35 cellular contexts compared by ENCODE assay signal in the genomic region with DNA sequence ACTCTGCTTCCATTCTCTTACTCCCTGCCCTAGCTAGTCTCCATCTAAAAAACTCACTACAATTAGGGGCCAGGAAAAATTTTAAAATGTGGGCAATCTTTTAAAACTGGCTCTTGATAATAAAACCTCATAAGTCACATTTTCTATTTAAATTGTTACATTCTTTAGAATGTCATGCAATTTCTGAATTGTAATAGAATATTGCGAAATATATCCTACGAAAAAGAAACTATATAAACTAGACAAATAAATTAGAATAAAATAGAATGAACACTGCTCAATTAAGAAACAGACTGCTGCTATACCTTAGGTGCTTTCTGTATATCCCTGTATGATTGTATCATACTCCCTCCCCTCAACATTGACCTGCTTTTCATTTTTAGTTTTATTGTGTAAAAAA.
DNase-seq lines count a peak whose midpoint lies in the region; ATAC-seq, FAIRE-seq and TF ChIP-seq lines count a peak whose summit lies in the region.
"Had no signal": no experiment of that assay in that cellular context is flagged by ENCODE, and none has a peak within 500 bp of the region (broad histone marks: within the 10 kb centered on the region; RNA-seq: fewer than 3 reads in every experiment).

No MANE protein-coding gene starts in this region.

- H3K4ac ChIP-seq in IMR-90 (ENCODE audit: low read depth, low read length): no peak overlapping the region
- no peak overlapping the region for H3K4ac ChIP-seq in H1 (replicated peaks; ENCODE audit: insufficient read length, low read depth, low read length)

- H3K9me3 ChIP-seq in IMR-90 (ENCODE audit: control insufficient read depth, insufficient read depth, low read length) (no peaks in the 10 kb centered on the region), K562 (replicated peaks; ENCODE audit: control insufficient read depth, insufficient read depth, low read depth, low read length) (no peaks in the 10 kb centered on the region), H1 (ENCODE audit: insufficient read depth in 2 of 2, low read depth in 1 of 2, low read length in 1 of 2) (no peaks in the 10 kb centered on the region)
- H3K9me3 ChIP-seq: A549; BE2C; BLaER1; BLaER1 treated with 17β-estradiol and CSF1 and Interleukin-3, amounts not matched to agents 10 nM and 100 nM; Caco-2 had no signal

- H3K4me3 Mint-ChIP-seq in endothelial cell (ENCODE audit: unreplicated experiment) (no peak overlapping the region), glutamatergic neuron (ENCODE audit: unreplicated experiment) (no peak overlapping the region)
- H3K4me3 Mint-ChIP-seq: B cell; CD14-positive monocyte; CD4-positive, alpha-beta memory T cell; CD4-positive, alpha-beta T cell; CD4-positive, CD25-positive, alpha-beta regulatory T cell; CD8-positive, alpha-beta memory T cell; CD8-positive, alpha-beta T cell had no signal

- no CpG with 5 or more reads among the region's 2 CpGs for WGBS in IMR-90 (ENCODE audit: extremely low coverage in 2 of 2, insufficient read length in 1 of 2), 2 experiments
- 0% methylated on average over 2 of the region's 2 CpGs for WGBS in K562 (ENCODE audit: insufficient coverage, low coverage, missing lambda C conversion rate)
- 46% methylated on average over 2 of the region's 2 CpGs; no CpG with 5 or more reads in 1 of the 2 experiments for WGBS in H1 (ENCODE audit: extremely low coverage in 1 of 2, insufficient coverage in 1 of 2, insufficient read length in 1 of 2, insufficient replicate concordance in 2 of 2, low coverage in 1 of 2, low lambda C conversion rate in 2 of 2, missing lambda C conversion rate in 1 of 2), 2 experiments

- H3K23me2 ChIP-seq in H1 (ENCODE audit: low read depth, low read length): no peaks in the 10 kb centered on the region

- no peaks in the 10 kb centered on the region for H3K9me1 ChIP-seq in IMR-90 (ENCODE audit: insufficient read depth, low read length)
- no peaks in the 10 kb centered on the region for H3K9me1 ChIP-seq in K562 (ENCODE audit: control insufficient read depth, insufficient read depth, low read length)

- H3K27me3 ChIP-seq in IMR-90 (ENCODE audit: control insufficient read depth, insufficient read depth, low read length) (no peaks in the 10 kb centered on the region), K562 (ENCODE audit: control insufficient read depth in 2 of 2, insufficient read depth in 2 of 2, low read length in 2 of 2) (no peaks in the 10 kb centered on the region), H1 (replicated peaks in 1 of 4; ENCODE audit: control insufficient read depth in 3 of 4, extremely low read depth in 1 of 4, insufficient read depth in 3 of 4, low read length in 3 of 4) (no peaks in the 10 kb centered on the region)
- H3K27me3 ChIP-seq: BE2C; BLaER1; BLaER1 treated with 17β-estradiol and CSF1 and Interleukin-3, amounts not matched to agents 10 nM and 100 nM had no signal

- H3K36me3 ChIP-seq in IMR-90 (ENCODE audit: control insufficient read depth, insufficient read depth, low read length) (no peaks in the 10 kb centered on the region), K562 (ENCODE audit: control insufficient read depth, insufficient read depth, low read length) (no peaks in the 10 kb centered on the region), H1 (ENCODE audit: control insufficient read depth in 2 of 4, insufficient read depth in 4 of 4, low read length in 3 of 4) (no peaks in the 10 kb centered on the region)
- H3K36me3 ChIP-seq: BE2C; BLaER1; BLaER1 treated with 17β-estradiol and CSF1 and Interleukin-3, amounts not matched to agents 10 nM and 100 nM had no signal

- H2BK120ac ChIP-seq in IMR-90 (ENCODE audit: low read depth, low read length) (no peak overlapping the region), H1 (replicated peaks; ENCODE audit: low read depth, low read length) (no peak overlapping the region)

- H4K20me1 ChIP-seq in IMR-90 (ENCODE audit: insufficient read depth, low read length): no peaks in the 10 kb centered on the region
- no peaks in the 10 kb centered on the region for H4K20me1 ChIP-seq in K562 (replicated peaks; ENCODE audit: control insufficient read depth, insufficient read depth, low read length)
- H4K20me1 ChIP-seq in H1 (replicated peaks in 1 of 2; ENCODE audit: control insufficient read depth in 1 of 2, insufficient read depth in 2 of 2, low read length in 2 of 2): no peaks in the 10 kb centered on the region
- H4K20me1 ChIP-seq: BLaER1; BLaER1 treated with 17β-estradiol and CSF1 and Interleukin-3, amounts not matched to agents 10 nM and 100 nM had no signal

- DNase-seq in IMR-90: no peak
- no peak for DNase-seq in K562 (ENCODE audit: extremely low read depth in 1 of 4, low spot score in 3 of 4)
- no peak for DNase-seq in H1 (ENCODE audit: low read depth in 1 of 2, low spot score in 2 of 2)
- DNase-seq in endothelial cell (ENCODE audit: low spot score): no peak
- no peak for DNase-seq in glutamatergic neuron
- DNase-seq: 8988T; ACHN; AML-193; BE2C; C1 segment of cervical spinal cord; Caco-2; Calu3; CD4-positive, alpha-beta memory T cell; CD4-positive, alpha-beta T cell; CD4-positive, CD25-positive, alpha-beta regulatory T cell; CD8-positive, alpha-beta memory T cell; CD8-positive, alpha-beta T cell; COR-L47; DMS 273 treated with DMSO at 0.1 percent for 48 hours; DMS153; DMS53; DMS79; DMS79 treated with DMSO at 0.1 percent for 48 hours; DND-41; EL had no signal

- H3K4me3 ChIP-seq in IMR-90 (ENCODE audit: insufficient read depth, low read depth, low read length) (no peak overlapping the region), K562 (no peak overlapping the region), H1 (ENCODE audit: extremely low read depth in 1 of 4, insufficient read depth in 2 of 4, low read depth in 3 of 4, low read length in 4 of 4) (no peak overlapping the region)
- H3K4me3 ChIP-seq: A549; BLaER1; BLaER1 treated with 17β-estradiol and CSF1 and Interleukin-3, amounts not matched to agents 10 nM and 100 nM had no signal

- H3K79me1 ChIP-seq in IMR-90 (ENCODE audit: low read depth in 1 of 2, low read length in 2 of 2): no peaks in the 10 kb centered on the region
- H3K79me1 ChIP-seq in H1 (ENCODE audit: low read depth, low read length): no peaks in the 10 kb centered on the region

- no peak for TF ChIP-seq RAD21 in IMR-90 (IDR thresholded peaks at IDR 0.05; ENCODE audit: low read length)
- no peak for TF ChIP-seq RAD21 in K562 (CRISPR knock-in tag; conservative IDR thresholded peaks at IDR 0.05 in 1 of 2, IDR thresholded peaks at IDR 0.05 in 1 of 2)
- TF ChIP-seq RAD21 in H1 (IDR thresholded peaks at IDR 0.05 in 1 of 2, conservative IDR thresholded peaks at IDR 0.05 in 1 of 2; ENCODE audit: low read depth in 2 of 2, low read length in 2 of 2): no peak

- H3K36me3 Mint-ChIP-seq in endothelial cell (ENCODE audit: low read depth, unreplicated experiment): no peaks in the 10 kb centered on the region
- H3K36me3 Mint-ChIP-seq in glutamatergic neuron (ENCODE audit: unreplicated experiment): peaks cover under 1% of the 10 kb centered on the region
- H3K36me3 Mint-ChIP-seq: CD14-positive monocyte; CD4-positive, alpha-beta memory T cell; CD4-positive, CD25-positive, alpha-beta regulatory T cell; CD8-positive, alpha-beta T cell had no signal

- H3K9ac ChIP-seq in IMR-90 (ENCODE audit: low read depth, low read length) (no peak overlapping the region), K562 (ENCODE audit: insufficient read depth in 1 of 2, low read depth in 2 of 2, low read length in 2 of 2) (no peak overlapping the region), H1 (replicated peaks in 1 of 4; ENCODE audit: extremely low read depth in 1 of 4, low read depth in 3 of 4, low read length in 3 of 4) (no peak overlapping the region)
- H3K9ac ChIP-seq: BLaER1; BLaER1 treated with 17β-estradiol and CSF1 and Interleukin-3, amounts not matched to agents 10 nM and 100 nM had no signal

- H3K14ac ChIP-seq in IMR-90 (replicated peaks; ENCODE audit: low read depth, low read length) (no peak overlapping the region), H1 (ENCODE audit: insufficient read length) (no peak overlapping the region)

- no peak overlapping the region for H2BK5ac ChIP-seq in IMR-90 (ENCODE audit: low read depth, low read length, poor library complexity, severe bottlenecking)
- H2BK5ac ChIP-seq in H1 (ENCODE audit: low read depth, low read length): no peak overlapping the region

- H3K56ac ChIP-seq in IMR-90 (ENCODE audit: extremely low read depth, insufficient read depth, low read length) (no peak overlapping the region), H1 (replicated peaks; ENCODE audit: insufficient read length, low read depth, low read length) (no peak overlapping the region)

- H2BK20ac ChIP-seq in IMR-90 (ENCODE audit: low read depth, low read length) (no peak overlapping the region), H1 (ENCODE audit: low read length) (no peak overlapping the region)

- no peak for ATAC-seq in IMR-90 (ENCODE audit: low read depth)
- no peak for ATAC-seq in K562
- no peak for ATAC-seq in GM18909 (IDR thresholded peaks at IDR 0.05; ENCODE audit: poor library complexity, unreplicated experiment)
- ATAC-seq: A549; CD8-positive, alpha-beta T cell had no signal

- dilution Hi-C loops in IMR-90 (cut with HindIII; ENCODE audit: low sequenced_read_pairs, unreplicated experiment): no loop called here

- H2BK12ac ChIP-seq in H1 (ENCODE audit: low read depth, low read length): no peak overlapping the region

- H3K27ac Mint-ChIP-seq in endothelial cell (ENCODE audit: unreplicated experiment) (no peak overlapping the region), glutamatergic neuron (ENCODE audit: unreplicated experiment) (no peak overlapping the region)
- H3K27ac Mint-ChIP-seq: B cell; CD14-positive monocyte; CD4-positive, alpha-beta memory T cell; CD4-positive, alpha-beta T cell; CD4-positive, CD25-positive, alpha-beta regulatory T cell; CD8-positive, alpha-beta memory T cell; CD8-positive, alpha-beta T cell had no signal

- BruUV-seq in IMR-90 (replicated peaks; lab: Mats Ljungman, UMichigan): no TSS peak
- no TSS peak for BruUV-seq in K562 (replicated peaks; lab: Mats Ljungman, UMichigan)

- no peak overlapping the region for H2AFZ ChIP-seq in IMR-90 (replicated peaks; ENCODE audit: low read length, poor library complexity)
- no peak overlapping the region for H2AFZ ChIP-seq in K562 (ENCODE audit: low read depth, low read length)
- H2AFZ ChIP-seq in H1 (ENCODE audit: low read length): no peak overlapping the region

- H3K79me2 ChIP-seq in K562 (ENCODE audit: control insufficient read depth, insufficient read depth, low read length): no peaks in the 10 kb centered on the region
- H3K79me2 ChIP-seq in H1 (ENCODE audit: control insufficient read depth in 1 of 2, insufficient read depth in 2 of 2, low read length in 2 of 2): no peaks in the 10 kb centered on the region

- H3K4me1 ChIP-seq in IMR-90 (ENCODE audit: control insufficient read depth, insufficient read depth, low read length): no peaks in the 10 kb centered on the region
- H3K4me1 ChIP-seq in K562 (replicated peaks in 1 of 2; ENCODE audit: control insufficient read depth in 2 of 2, insufficient read depth in 2 of 2, low read length in 2 of 2): no peaks in the 10 kb centered on the region
- no peaks in the 10 kb centered on the region for H3K4me1 ChIP-seq in H1 (replicated peaks in 1 of 4; ENCODE audit: control insufficient read depth in 3 of 4, insufficient read depth in 4 of 4, low read length in 3 of 4)
- H3K4me1 ChIP-seq: A549; BE2C; BLaER1; BLaER1 treated with 17β-estradiol and CSF1 and Interleukin-3, amounts not matched to agents 10 nM and 100 nM; Caco-2 had no signal

- H2BK15ac ChIP-seq in IMR-90 (ENCODE audit: low read depth, low read length) (no peak overlapping the region), H1 (ENCODE audit: low read length) (no peak overlapping the region)

- H2AK9ac ChIP-seq in IMR-90 (replicated peaks; ENCODE audit: low read depth, low read length, poor library complexity): no peak overlapping the region

- H3K27me3 Mint-ChIP-seq in endothelial cell (ENCODE audit: unreplicated experiment) (no peaks in the 10 kb centered on the region), glutamatergic neuron (ENCODE audit: unreplicated experiment) (no peaks in the 10 kb centered on the region)
- H3K27me3 Mint-ChIP-seq: B cell; CD4-positive, alpha-beta memory T cell; CD4-positive, alpha-beta T cell; CD4-positive, CD25-positive, alpha-beta regulatory T cell; CD8-positive, alpha-beta memory T cell had no signal

- POLR2A ChIA-PET in IMR-90 (lab: Charles Lee; ENCODE audit: unreplicated experiment): no interaction called here
- POLR2A ChIA-PET in K562 (lab: Yijun Ruan, JAX): no interaction called here
- POLR2A ChIA-PET in H1 (lab: Charles Lee; ENCODE audit: partially characterized antibody): no interaction called here

- H4K8ac ChIP-seq in IMR-90 (ENCODE audit: low read depth in 2 of 2, low read length in 2 of 2): no peak overlapping the region
- H4K8ac ChIP-seq in H1 (ENCODE audit: extremely low read depth, insufficient read depth, low read length): no peak overlapping the region

- CTCF ChIA-PET in IMR-90 (lab: Yijun Ruan, JAX): no interaction called here
- CTCF ChIA-PET in K562 (lab: Yijun Ruan, JAX; ENCODE audit: low intra/inter-chr PET ratio): no interaction called here
- CTCF ChIA-PET in H1 (lab: Charles Lee; ENCODE audit: partially characterized antibody): no interaction called here

- no peak overlapping the region for H3K4me2 ChIP-seq in IMR-90 (ENCODE audit: low read depth, low read length)
- H3K4me2 ChIP-seq in K562 (ENCODE audit: insufficient read depth, low read length): no peak overlapping the region
- no peak overlapping the region for H3K4me2 ChIP-seq in H1 (ENCODE audit: insufficient read depth in 1 of 2, low read depth in 2 of 2, low read length in 2 of 2)
- H3K4me2 ChIP-seq: A549; BLaER1; BLaER1 treated with 17β-estradiol and CSF1 and Interleukin-3, amounts not matched to agents 10 nM and 100 nM had no signal

- no peak for TF ChIP-seq EP300 in K562 (IDR thresholded peaks at IDR 0.05; ENCODE audit: low read length)
- TF ChIP-seq EP300 in H1 (IDR thresholded peaks at IDR 0.05; ENCODE audit: borderline replicate concordance in 1 of 2, low read depth in 2 of 2, low read length in 2 of 2): no peak

- H4K5ac ChIP-seq in IMR-90 (ENCODE audit: low read depth, low read length) (no peak overlapping the region), H1 (ENCODE audit: insufficient read length, low read depth, low read length) (no peak overlapping the region)

- H4K91ac ChIP-seq in IMR-90 (ENCODE audit: insufficient read depth, low read depth, low read length) (no peak overlapping the region), H1 (replicated peaks; ENCODE audit: insufficient read length, low read length) (no peak overlapping the region)

- H2AK5ac ChIP-seq in IMR-90 (ENCODE audit: low read depth, low read length) (no peak overlapping the region), H1 (ENCODE audit: low read depth, low read length) (no peak overlapping the region)

- FAIRE-seq in K562 (lab: Jason Lieb, UNC) (no peak), H1 (lab: Jason Lieb, UNC) (no peak)
- FAIRE-seq: A204.1, D721Med had no signal

- H3K4me1 Mint-ChIP-seq in endothelial cell (ENCODE audit: unreplicated experiment) (peaks cover under 1% of the 10 kb centered on the region), glutamatergic neuron (ENCODE audit: low read depth, unreplicated experiment) (no peaks in the 10 kb centered on the region)
- H3K4me1 Mint-ChIP-seq: B cell; CD14-positive monocyte; CD4-positive, alpha-beta memory T cell; CD4-positive, CD25-positive, alpha-beta regulatory T cell; CD8-positive, alpha-beta memory T cell had no signal

- in situ Hi-C loops in IMR-90 (cut with MboI; ENCODE audit: low sequenced_read_pairs): no loop called here
- in situ Hi-C loops in K562 (cut with MboI): no loop called here

- H3K23ac ChIP-seq in IMR-90 (ENCODE audit: low read depth, low read length) (no peak overlapping the region), H1 (ENCODE audit: insufficient read length) (no peak overlapping the region)

- TF ChIP-seq POLR2A in IMR-90 (IDR thresholded peaks at IDR 0.05; ENCODE audit: low read depth, low read length) (no peak), K562 (conservative IDR thresholded peaks at IDR 0.05) (no peak), H1 (IDR thresholded peaks at IDR 0.05; ENCODE audit: control extremely low read depth in 1 of 2, low read depth in 2 of 2, low read length in 2 of 2) (no peak)

- H3K9me3 Mint-ChIP-seq in endothelial cell (ENCODE audit: unreplicated experiment) (no peaks in the 10 kb centered on the region), glutamatergic neuron (ENCODE audit: unreplicated experiment) (no peaks in the 10 kb centered on the region)

- H3K27ac ChIP-seq in IMR-90 (ENCODE audit: insufficient read depth, low read length) (no peak overlapping the region), K562 (ENCODE audit: extremely low read depth, low read depth, low read length) (no peak overlapping the region), H1 (ENCODE audit: low read depth, low read length) (no peak overlapping the region)
- H3K27ac ChIP-seq: 22Rv1; A549; BLaER1; BLaER1 treated with 17β-estradiol and CSF1 and Interleukin-3, amounts not matched to agents 10 nM and 100 nM; C4-2B had no signal

- H3K18ac ChIP-seq in IMR-90 (ENCODE audit: low read depth, low read length) (no peak overlapping the region), H1 (ENCODE audit: extremely low read depth, low read length) (no peak overlapping the region)

- intact Hi-C loops in IMR-90 (cut with micrococcal nuclease) (no loop called here), K562 (cut with micrococcal nuclease) (no loop called here)

- TF ChIP-seq CTCF in IMR-90 (conservative IDR thresholded peaks at IDR 0.05; ENCODE audit: low read depth, low read length): no peak
- no peak for TF ChIP-seq CTCF in K562 (IDR thresholded peaks at IDR 0.05 in 2 of 3, conservative IDR thresholded peaks at IDR 0.05 in 1 of 3; ENCODE audit: insufficient read depth in 2 of 3, low read depth in 1 of 3, low read length in 3 of 3)
- no peak for TF ChIP-seq CTCF in H1 (IDR thresholded peaks at IDR 0.05; ENCODE audit: control extremely low read depth in 1 of 3, insufficient read depth in 1 of 3, low read depth in 1 of 3, low read length in 3 of 3)
- no peak for TF ChIP-seq CTCF in endothelial cell (IDR thresholded peaks at IDR 0.05; ENCODE audit: unreplicated experiment)
- TF ChIP-seq CTCF in glutamatergic neuron (IDR thresholded peaks at IDR 0.05; ENCODE audit: partially characterized antibody, unreplicated experiment): no peak
